8 cellular contexts compared by ENCODE assay signal in genomic region chr10:91006001-91006751, GRCh38.
DNase-seq lines count a peak whose midpoint lies in the region; ATAC-seq and TF ChIP-seq lines count a peak whose summit lies in the region.

No MANE protein-coding gene starts in this region.

- peaks cover 17% of the 10 kb centered on the region for H3K4me1 ChIP-seq in CD8-positive, alpha-beta memory T cell (ENCODE audit: insufficient read depth, low read length)
- no peaks in the 10 kb centered on the region for H3K4me1 ChIP-seq in ovary (ENCODE audit: insufficient read depth)

- peaks cover 2 to 3% of the 10 kb centered on the region in 2 donors for H3K27me3 Mint-ChIP-seq in CD8-positive, alpha-beta memory T cell
- peaks cover 4% of the 10 kb centered on the region for H3K27me3 Mint-ChIP-seq in activated T-helper 17 cell treated with anti-CD3 and anti-CD28 coated beads, Interleukin-2, amount 50 U/mL, for 72 hours
- H3K27me3 Mint-ChIP-seq in type B pancreatic cell, result peaks cover 3% of the 10 kb centered on the region

- H3K4me3 ChIP-seq in CD8-positive, alpha-beta memory T cell (ENCODE audit: low read length), result no peak overlapping the region
- H3K4me3 ChIP-seq in fibroblast of villous mesenchyme (ENCODE audit: low read depth, low read length) (no peak overlapping the region), ovary (no peak overlapping the region)

- CTCF ChIA-PET in CD8-positive, alpha-beta memory T cell (lab: Charles Lee), result interaction anchor here (0.5 to 6.3 kb wide), 30 partner anchors 13 to 917 kb away, joined by 3 to 108 read pairs (median 3); partner anchors contain the start of genes BTAF1 and PCGF5

- no peaks in the 10 kb centered on the region for H3K36me3 ChIP-seq in CD8-positive, alpha-beta memory T cell (ENCODE audit: insufficient read depth, low read length)
- H3K36me3 ChIP-seq in ovary, result no peaks in the 10 kb centered on the region

- TF ChIP-seq POLR2A in ovary (IDR thresholded peaks at IDR 0.05), result no peak

- no peak overlapping the region for H3K27ac ChIP-seq in CD8-positive, alpha-beta memory T cell (ENCODE audit: low read depth, low read length)
- H3K27ac ChIP-seq in ovary, result no peak overlapping the region

- peak; percentile 37 to 71 (median 52) for DNase-seq in CD8-positive, alpha-beta memory T cell
- DNase-seq in HT-29 (ENCODE audit: low spot score) (peak; percentile 71), RKO (ENCODE audit: low spot score) (peak; percentile 73), fibroblast of villous mesenchyme (ENCODE audit: low read depth) (peak; percentile 77), ovary (peak; percentile 34 to 67 (median 53)), type B pancreatic cell (ENCODE audit: extremely low spot score, unreplicated experiment) (no peak)

- TF ChIP-seq EP300 in ovary (IDR thresholded peaks at IDR 0.05), result no peak

- no peaks in the 10 kb centered on the region for H3K9me3 Mint-ChIP-seq in CD8-positive, alpha-beta memory T cell
- H3K9me3 Mint-ChIP-seq in activated T-helper 17 cell treated with anti-CD3 and anti-CD28 coated beads, Interleukin-2, amount 50 U/mL, for 72 hours, result no peaks in the 10 kb centered on the region
- H3K9me3 Mint-ChIP-seq in type B pancreatic cell, result no peaks in the 10 kb centered on the region

- WGBS in ovary, 3 donors, result 13 to 23% (median 21%) methylated on average over 2 of the region's 2 CpGs

- TF ChIP-seq CTCF in fibroblast of villous mesenchyme (IDR thresholded peaks at IDR 0.05; ENCODE audit: insufficient read depth, low read depth, low read length) (peak; percentile 95), ovary (IDR thresholded peaks at IDR 0.05) (peak; percentile 62 to 93 (median 89)), type B pancreatic cell (conservative IDR thresholded peaks at IDR 0.05) (peak; percentile 93)

- no peaks in the 10 kb centered on the region for H3K36me3 Mint-ChIP-seq in CD8-positive, alpha-beta memory T cell
- H3K36me3 Mint-ChIP-seq in activated T-helper 17 cell treated with anti-CD3 and anti-CD28 coated beads, Interleukin-2, amount 50 U/mL, for 72 hours (ENCODE audit: low read depth), result no peaks in the 10 kb centered on the region
- no peaks in the 10 kb centered on the region for H3K36me3 Mint-ChIP-seq in type B pancreatic cell

- POLR2A ChIA-PET in CD8-positive, alpha-beta memory T cell (lab: Charles Lee), result interaction anchor here (0.7 to 1.1 kb wide), 4 partner anchors 157 to 245 kb away, joined by 3 to 4 read pairs (median 3); no protein-coding TSS in a partner anchor

- intact Hi-C loops in ovary (cut with DNase I), result loop anchor here in 3 of 4 donors (5.0 to 10.0 kb wide), 4 partner anchors 91 to 249 kb away; no protein-coding TSS in a partner anchor

- peak overlapping the region in 6 of 8 donors; percentile 62 to 87 (median 76) for H3K27ac Mint-ChIP-seq in CD8-positive, alpha-beta memory T cell
- peak overlapping the region; percentile 86 for H3K27ac Mint-ChIP-seq in activated T-helper 17 cell treated with anti-CD3 and anti-CD28 coated beads, Interleukin-2, amount 50 U/mL, for 72 hours
- no peak overlapping the region for H3K27ac Mint-ChIP-seq in type B pancreatic cell

- peak; percentile 40 for ATAC-seq in GM19397 (IDR thresholded peaks at IDR 0.05; ENCODE audit: unreplicated experiment)
- ATAC-seq in activated T-helper 17 cell treated with anti-CD3 and anti-CD28 coated beads, Interleukin-2, amount 50 U/mL, for 72 hours (replicated peaks), result peak; percentile 68

- H3K4me1 Mint-ChIP-seq in CD8-positive, alpha-beta memory T cell, result peaks cover 18 to 27% (median 24%) of the 10 kb centered on the region in 3 donors
- H3K4me1 Mint-ChIP-seq in activated T-helper 17 cell treated with anti-CD3 and anti-CD28 coated beads, Interleukin-2, amount 50 U/mL, for 72 hours, result peaks cover 21% of the 10 kb centered on the region
- peaks cover 5% of the 10 kb centered on the region for H3K4me1 Mint-ChIP-seq in type B pancreatic cell (ENCODE audit: unreplicated experiment)

- H3K9me3 ChIP-seq in CD8-positive, alpha-beta memory T cell (ENCODE audit: low read length), result no peaks in the 10 kb centered on the region
- no peaks in the 10 kb centered on the region for H3K9me3 ChIP-seq in ovary

- H3K27me3 ChIP-seq in CD8-positive, alpha-beta memory T cell (ENCODE audit: insufficient read depth, low read length, poor library complexity, severe bottlenecking), result no peaks in the 10 kb centered on the region
- no peaks in the 10 kb centered on the region for H3K27me3 ChIP-seq in ovary

- peak overlapping the region; percentile 0 to 87 (median 71) for H3K4me3 Mint-ChIP-seq in CD8-positive, alpha-beta memory T cell
- H3K4me3 Mint-ChIP-seq in activated T-helper 17 cell treated with anti-CD3 and anti-CD28 coated beads, Interleukin-2, amount 50 U/mL, for 72 hours, result peak overlapping the region; percentile 72
- no peak overlapping the region for H3K4me3 Mint-ChIP-seq in type B pancreatic cell
